16 cellular contexts compared by ENCODE assay signal in the genomic region with DNA sequence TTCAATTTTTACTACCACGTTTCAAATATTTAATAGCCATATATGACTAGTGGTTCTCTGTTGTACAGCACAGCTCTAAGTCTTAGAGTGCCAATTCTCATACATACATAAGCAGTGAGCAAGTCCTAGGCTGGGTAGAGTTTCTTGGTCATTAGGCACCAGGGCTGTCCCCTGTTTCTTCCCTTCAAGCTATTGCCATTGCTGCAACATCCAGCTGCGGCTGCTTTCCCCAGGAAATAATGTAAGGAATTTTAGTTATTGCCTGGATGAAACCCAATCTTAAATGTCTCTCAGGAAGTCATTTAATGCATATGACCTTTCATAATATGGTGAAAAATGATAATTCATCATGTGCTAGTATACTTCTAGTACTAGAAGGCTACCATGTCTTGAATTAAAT.
DNase-seq lines count a peak whose midpoint lies in the region; ATAC-seq lines count a peak whose summit lies in the region.
"Had no signal": no experiment of that assay in that cellular context is flagged by ENCODE, and none has a peak within 500 bp of the region (broad histone marks: within the 10 kb centered on the region; RNA-seq: fewer than 3 reads in every experiment).

No MANE protein-coding gene starts in this region.

- H3K36me3 ChIP-seq in SJCRH30: no peaks in the 10 kb centered on the region

- ATAC-seq in GM19023 (IDR thresholded peaks at IDR 0.05; ENCODE audit: unreplicated experiment): no peak

- peaks cover 8% of the 10 kb centered on the region; the same call in 1 of the 2 replicates for H3K4me1 ChIP-seq in SJCRH30

- DNase-seq in EH (ENCODE audit: low read depth): peak; percentile 17
- peak; percentile 18 for DNase-seq in HS-5 (ENCODE audit: low read depth)
- peak; percentile 40 to 59 for DNase-seq in SJCRH30
- peak; percentile 33 for DNase-seq in foreskin melanocyte
- DNase-seq in 8988T: no peak
- no peak for DNase-seq in DMS79 treated with DMSO at 0.1 percent for 48 hours (lab: John Stamatoyannopoulos, UW)
- no peak for DNase-seq in AML-193 (lab: John Stamatoyannopoulos, UW)
- DNase-seq: C1 segment of cervical spinal cord, DND-41, GF-D8, NCI-H1417 treated with DMSO at 0.1 percent for 48 hours, NCI-H187 treated with DMSO at 0.1 percent for 48 hours, NCI-H2227 treated with DMSO at 0.1 percent for 48 hours, NCI-H524, PC-9 had no signal

- no peak overlapping the region for H3K27ac ChIP-seq in SJCRH30
- H3K27ac ChIP-seq: PC-9 had no signal

- no peak overlapping the region for H3K4me3 ChIP-seq in SJCRH30
- H3K4me3 ChIP-seq: PC-9 had no signal

- H3K27me3 ChIP-seq in SJCRH30: no peaks in the 10 kb centered on the region

- no peaks in the 10 kb centered on the region for H3K9me3 ChIP-seq in SJCRH30 (replicated peaks)

Comparison
In these comparisons a context has a peak if more than half of its experiments do, and no peak if none do; other contexts are left out.
1. DNase-seq: peak in EH (single experiment), HS-5 (single experiment), SJCRH30 (2 of 2) and foreskin melanocyte (single experiment); none in 8988T (single experiment), DMS79 treated with DMSO at 0.1 percent for 48 hours (single experiment) and AML-193 (0 of 2).